Comparison of ENCODE assay signal across 1 cellular context in genomic region chr6:105346052-105346451, GRCh38.
TF ChIP-seq lines count a peak whose summit lies in the region.

No MANE protein-coding gene starts in this region.

TF ChIP-seq in HepG2, 621 proteins besides CTCF, POLR2A, EP300 and RAD21 (continued from another document):
- TF ChIP-seq DZIP1 (CRISPR knock-in tag; IDR thresholded peaks at IDR 0.05) = no peak
- no peak for TF ChIP-seq ZNF841 (CRISPR knock-in tag; IDR thresholded peaks at IDR 0.05; ENCODE audit: borderline replicate concordance)
- TF ChIP-seq SRSF9 (IDR thresholded peaks at IDR 0.05; ENCODE audit: borderline replicate concordance, insufficient read depth, low read depth, low read length, poor library complexity, severe bottlenecking) = no peak
- TF ChIP-seq ZBTB44 (CRISPR knock-in tag; IDR thresholded peaks at IDR 0.05) = no peak
- TF ChIP-seq MYNN (CRISPR knock-in tag; IDR thresholded peaks at IDR 0.05; ENCODE audit: low read depth) = no peak
- TF ChIP-seq TFDP1 (CRISPR knock-in tag; IDR thresholded peaks at IDR 0.05; ENCODE audit: borderline replicate concordance) = no peak
- TF ChIP-seq ZFP36L1 (CRISPR knock-in tag; IDR thresholded peaks at IDR 0.05) = no peak
- TF ChIP-seq PREB (CRISPR knock-in tag; IDR thresholded peaks at IDR 0.05) = no peak
- no peak for TF ChIP-seq CEBPZ (IDR thresholded peaks at IDR 0.05; ENCODE audit: low read length)
- no peak for TF ChIP-seq ZC3H4 (CRISPR knock-in tag; IDR thresholded peaks at IDR 0.05; ENCODE audit: borderline replicate concordance)
- no peak for TF ChIP-seq SYNCRIP (IDR thresholded peaks at IDR 0.05; ENCODE audit: insufficient read depth, low read depth, low read length)
- TF ChIP-seq ZNF33A (CRISPR knock-in tag; IDR thresholded peaks at IDR 0.05; ENCODE audit: borderline replicate concordance) = no peak
- no peak for TF ChIP-seq ETV5 (CRISPR knock-in tag; IDR thresholded peaks at IDR 0.05; ENCODE audit: borderline replicate concordance)
- TF ChIP-seq NR2C2 (CRISPR knock-in tag; IDR thresholded peaks at IDR 0.05; ENCODE audit: borderline replicate concordance) = no peak
